In the genomic region with DNA sequence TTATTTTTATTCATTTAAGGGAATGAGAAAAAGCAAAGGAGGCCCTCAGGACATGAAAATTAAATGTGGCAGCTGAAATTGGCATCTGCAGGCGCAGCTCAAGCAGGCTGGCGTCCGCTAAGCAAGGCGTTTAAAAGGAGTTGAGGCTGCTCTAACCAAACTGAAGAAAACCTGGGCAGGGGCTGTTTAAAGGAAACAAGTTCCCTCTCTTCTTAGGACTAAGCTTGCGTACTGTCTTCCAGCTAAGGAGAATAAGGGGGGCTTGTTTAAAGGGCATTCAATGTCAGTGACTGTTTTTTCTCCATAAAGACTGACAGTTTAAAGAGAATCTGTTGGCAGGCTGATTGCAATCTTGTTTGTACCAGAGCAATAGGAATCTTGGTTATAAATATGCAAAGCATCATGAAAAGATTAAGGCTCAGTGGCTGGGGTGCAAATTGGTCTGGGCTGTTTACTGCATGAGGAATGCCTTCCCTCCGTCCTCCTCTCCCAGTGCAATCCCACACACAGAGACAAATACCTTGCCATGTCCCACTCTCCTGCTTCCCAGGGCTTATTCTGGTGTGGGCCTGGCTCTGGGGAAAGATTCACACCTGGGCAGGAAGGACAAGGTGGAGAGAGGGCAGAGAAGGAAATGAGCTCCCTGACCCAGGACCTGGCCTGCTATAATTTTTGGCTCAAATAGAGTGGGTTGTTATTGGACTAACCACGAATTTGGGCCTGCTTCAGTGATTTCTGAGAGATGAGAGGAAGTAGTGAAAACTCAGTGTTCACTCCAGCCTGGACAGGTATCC, we compare ENCODE assay signal across 25 cellular contexts.
DNase-seq lines count a peak whose midpoint lies in the region; ATAC-seq, FAIRE-seq and TF ChIP-seq lines count a peak whose summit lies in the region.
"Had no signal": no experiment of that assay in that cellular context is flagged by ENCODE, and none has a peak within 500 bp of the region (broad histone marks: within the 10 kb centered on the region; RNA-seq: fewer than 3 reads in every experiment).

No MANE protein-coding gene starts in this region.

- H4K20me1 ChIP-seq in H1 (replicated peaks in 1 of 2; ENCODE audit: control insufficient read depth in 1 of 2, insufficient read depth in 2 of 2, low read length in 2 of 2) = no peaks in the 10 kb centered on the region

- H2BK12ac ChIP-seq in H1 (ENCODE audit: low read depth, low read length) = no peak overlapping the region

- H3K23me2 ChIP-seq in H1 (ENCODE audit: low read depth, low read length) = no peaks in the 10 kb centered on the region

- H3K9me3 ChIP-seq in H1 (ENCODE audit: insufficient read depth in 2 of 2, low read depth in 1 of 2, low read length in 1 of 2) = no peaks in the 10 kb centered on the region
- H3K9me3 ChIP-seq: psoas muscle had no signal

- no peaks in the 10 kb centered on the region for H3K79me2 ChIP-seq in H1 (ENCODE audit: control insufficient read depth in 1 of 2, insufficient read depth in 2 of 2, low read length in 2 of 2)

- H3K9me3 Mint-ChIP-seq in mesothelial cell of epicardium = peaks cover 5% of the 10 kb centered on the region
- H3K9me3 Mint-ChIP-seq: activated naive CD8-positive, alpha-beta T cell treated with anti-CD3 and anti-CD28 coated beads, Interleukin-2, amount 50 U/mL, for 24 hours; activated T-helper 2 cell treated with anti-CD3 and anti-CD28 coated beads, Interferon-gamma antibody, Interleukin-2, Interleukin-4, amounts not matched to agents 10 μg/mL and 5 μg/mL and 100 μg/mL, durations not matched to agents 14 hours and 24 hours and 36 hours; central memory CD8-positive, alpha-beta T cell; effector memory CD8-positive, alpha-beta T cell; HFFc6 had no signal

- peaks cover 14% of the 10 kb centered on the region for H3K4me1 Mint-ChIP-seq in mesothelial cell of epicardium
- H3K4me1 Mint-ChIP-seq: activated naive CD8-positive, alpha-beta T cell treated with anti-CD3 and anti-CD28 coated beads, Interleukin-2, amount 50 U/mL, for 24 hours; central memory CD8-positive, alpha-beta T cell had no signal

- H3K9ac ChIP-seq in H1 (replicated peaks in 1 of 4; ENCODE audit: extremely low read depth in 1 of 4, low read depth in 3 of 4, low read length in 3 of 4) = no peak overlapping the region

- CTCF ChIA-PET in H1 (lab: Charles Lee; ENCODE audit: partially characterized antibody) = interaction anchor here (0.8 to 1.8 kb wide), 4 partner anchors 17 to 34 kb away, joined by 3 to 7 read pairs (median 3); no protein-coding TSS in a partner anchor

- no peak overlapping the region for H3K4me2 ChIP-seq in H1 (ENCODE audit: insufficient read depth in 1 of 2, low read depth in 2 of 2, low read length in 2 of 2)

- no peak overlapping the region for H3K18ac ChIP-seq in H1 (ENCODE audit: extremely low read depth, low read length)

- no peak overlapping the region for H2BK15ac ChIP-seq in H1 (ENCODE audit: low read length)

- H3K4ac ChIP-seq in H1 (replicated peaks; ENCODE audit: insufficient read length, low read depth, low read length) = no peak overlapping the region

- H3K79me1 ChIP-seq in H1 (ENCODE audit: low read depth, low read length) = no peaks in the 10 kb centered on the region

- no peak overlapping the region for H3K56ac ChIP-seq in H1 (replicated peaks; ENCODE audit: insufficient read length, low read depth, low read length)

- no peak for TF ChIP-seq EP300 in H1 (IDR thresholded peaks at IDR 0.05; ENCODE audit: borderline replicate concordance in 1 of 2, low read depth in 2 of 2, low read length in 2 of 2)

- no peak for TF ChIP-seq RAD21 in H1 (IDR thresholded peaks at IDR 0.05 in 1 of 2, conservative IDR thresholded peaks at IDR 0.05 in 1 of 2; ENCODE audit: low read depth in 2 of 2, low read length in 2 of 2)

- no peaks in the 10 kb centered on the region for H3K27me3 ChIP-seq in H1 (replicated peaks in 1 of 4; ENCODE audit: control insufficient read depth in 3 of 4, extremely low read depth in 1 of 4, insufficient read depth in 3 of 4, low read length in 3 of 4)
- H3K27me3 ChIP-seq: heart right ventricle, spleen had no signal

- H3K4me3 Mint-ChIP-seq in mesothelial cell of epicardium = no peak overlapping the region
- H3K4me3 Mint-ChIP-seq: activated naive CD8-positive, alpha-beta T cell treated with anti-CD3 and anti-CD28 coated beads, Interleukin-2, amount 50 U/mL, for 24 hours; central memory CD8-positive, alpha-beta T cell; effector memory CD8-positive, alpha-beta T cell; HFFc6; naive thymus-derived CD4-positive, alpha-beta T cell had no signal

- H2AK5ac ChIP-seq in H1 (ENCODE audit: low read depth, low read length) = no peak overlapping the region

- H3K23ac ChIP-seq in H1 (ENCODE audit: insufficient read length) = no peak overlapping the region

- TF ChIP-seq POLR2A in H1 (IDR thresholded peaks at IDR 0.05; ENCODE audit: control extremely low read depth in 1 of 2, low read depth in 2 of 2, low read length in 2 of 2) = no peak

- peak overlapping the region; percentile 26 for H3K27ac Mint-ChIP-seq in mesothelial cell of epicardium
- H3K27ac Mint-ChIP-seq: activated naive CD8-positive, alpha-beta T cell treated with anti-CD3 and anti-CD28 coated beads, Interleukin-2, amount 50 U/mL, for 24 hours; activated T-helper 2 cell treated with anti-CD3 and anti-CD28 coated beads, Interferon-gamma antibody, Interleukin-2, Interleukin-4, amounts not matched to agents 10 μg/mL and 5 μg/mL and 100 μg/mL, durations not matched to agents 14 hours and 24 hours and 36 hours; effector memory CD8-positive, alpha-beta T cell; HFFc6; naive thymus-derived CD4-positive, alpha-beta T cell had no signal

- in situ Hi-C loops in ACHN (cut with HindIII; ENCODE audit: low pct_ligation_motif_present, low pct_unique_long_range_greater_than_20kb, low sequenced_read_pairs) = no loop called here

- ATAC-seq in GM19455 (IDR thresholded peaks at IDR 0.05; ENCODE audit: unreplicated experiment) = no peak
- ATAC-seq: activated naive CD8-positive, alpha-beta T cell treated with anti-CD3 and anti-CD28 coated beads, Interleukin-2, amount 50 U/mL, for 24 hours; effector memory CD8-positive, alpha-beta T cell; naive thymus-derived CD4-positive, alpha-beta T cell; psoas muscle had no signal

- H3K27ac ChIP-seq in VCaP (peak overlapping the region; percentile 45), H1 (ENCODE audit: low read depth, low read length) (no peak overlapping the region)
- H3K27ac ChIP-seq: heart right ventricle, psoas muscle had no signal

- H4K91ac ChIP-seq in H1 (replicated peaks; ENCODE audit: insufficient read length, low read length) = no peak overlapping the region

- H3K14ac ChIP-seq in H1 (ENCODE audit: insufficient read length) = no peak overlapping the region

- no peaks in the 10 kb centered on the region for H3K27me3 Mint-ChIP-seq in mesothelial cell of epicardium (ENCODE audit: low read depth)

- H4K8ac ChIP-seq in H1 (ENCODE audit: extremely low read depth, insufficient read depth, low read length) = 0 out of 2 replicates have a peak overlapping the region, but pooled peaks have one; percentile 8

- H3K4me3 ChIP-seq in H1 (ENCODE audit: extremely low read depth in 1 of 4, insufficient read depth in 2 of 4, low read depth in 3 of 4, low read length in 4 of 4) = no peak overlapping the region
- H3K4me3 ChIP-seq: heart right ventricle, lung, psoas muscle, spleen had no signal

- H2BK5ac ChIP-seq in H1 (ENCODE audit: low read depth, low read length) = no peak overlapping the region

- 91% methylated on average over 7 of the region's 7 CpGs; no CpG with 5 or more reads in 1 of the 2 experiments for WGBS in H1 (ENCODE audit: extremely low coverage in 1 of 2, insufficient coverage in 1 of 2, insufficient read length in 1 of 2, insufficient replicate concordance in 2 of 2, low coverage in 1 of 2, low lambda C conversion rate in 2 of 2, missing lambda C conversion rate in 1 of 2), 2 experiments

- DNase-seq in H1 (ENCODE audit: low read depth in 1 of 2, low spot score in 2 of 2) = no peak
- DNase-seq in mesothelial cell of epicardium (ENCODE audit: low spot score in 2 of 2, unreplicated experiment in 2 of 2) = no peak
- peak; percentile 52 for DNase-seq in superior temporal gyrus (ENCODE audit: extremely low spot score)
- no peak for DNase-seq in ACHN
- DNase-seq in NCI-H524 (lab: John Stamatoyannopoulos, UW) = no peak
- DNase-seq: activated CD4-positive, alpha-beta T cell treated with anti-CD3 and anti-CD28 coated beads for 48 hours; activated naive CD8-positive, alpha-beta T cell treated with anti-CD3 and anti-CD28 coated beads, Interleukin-2, amount 50 U/mL, for 24 hours; DND-41; effector memory CD8-positive, alpha-beta T cell; heart right ventricle; HFFc6; KBM-7; naive thymus-derived CD4-positive, alpha-beta T cell; NCI-H2029 treated with DMSO at 0.1 percent for 48 hours; NCI-H446; NK-92 treated with Interleukin-12 subunit alpha and Interleukin-12 subunit beta, amount 100 ng/mL, for 24 hours; psoas muscle; RPMI8226; spleen; stimulated activated CD4-positive, alpha-beta T cell treated with anti-CD3 and anti-CD28 coated beads, Interleukin-4, amount 100 ng/mL, for 4 hours had no signal

- H3K4me1 ChIP-seq in H1 (replicated peaks in 1 of 4; ENCODE audit: control insufficient read depth in 3 of 4, insufficient read depth in 4 of 4, low read length in 3 of 4) = no peaks in the 10 kb centered on the region
- H3K4me1 ChIP-seq: psoas muscle, spleen had no signal

- no peak overlapping the region for H4K5ac ChIP-seq in H1 (ENCODE audit: insufficient read length, low read depth, low read length)

- no peak overlapping the region for H2BK20ac ChIP-seq in H1 (ENCODE audit: low read length)

- H2BK120ac ChIP-seq in H1 (replicated peaks; ENCODE audit: low read depth, low read length) = no peak overlapping the region

- no peak for TF ChIP-seq CTCF in VCaP (conservative IDR thresholded peaks at IDR 0.05)
- no peak for TF ChIP-seq CTCF in H1 (IDR thresholded peaks at IDR 0.05; ENCODE audit: control extremely low read depth in 1 of 3, insufficient read depth in 1 of 3, low read depth in 1 of 3, low read length in 3 of 3)
- TF ChIP-seq CTCF in mesothelial cell of epicardium (IDR thresholded peaks at IDR 0.05; ENCODE audit: unreplicated experiment) = no peak

- H2AFZ ChIP-seq in H1 (ENCODE audit: low read length) = no peak overlapping the region

- no peaks in the 10 kb centered on the region for H3K36me3 ChIP-seq in H1 (ENCODE audit: control insufficient read depth in 2 of 4, insufficient read depth in 4 of 4, low read length in 3 of 4)
- H3K36me3 ChIP-seq: heart right ventricle, spleen had no signal

- no peak for FAIRE-seq in H1 (lab: Jason Lieb, UNC)

- H3K36me3 Mint-ChIP-seq in mesothelial cell of epicardium = no peaks in the 10 kb centered on the region
- H3K36me3 Mint-ChIP-seq: naive thymus-derived CD4-positive, alpha-beta T cell had no signal

- POLR2A ChIA-PET in H1 (lab: Charles Lee; ENCODE audit: partially characterized antibody) = interaction anchor here (1.0 kb wide), 1 partner anchor 18 kb away, joined by 3 read pairs; no protein-coding TSS in a partner anchor

TF ChIP-seq in H1, 55 proteins besides CTCF, POLR2A, EP300 and RAD21 (continues in another document):
- no peak for TF ChIP-seq SAP30 (IDR thresholded peaks at IDR 0.05; ENCODE audit: insufficient read depth, insufficient replicate concordance, low read length)
- TF ChIP-seq HDAC6 (IDR thresholded peaks at IDR 0.05; ENCODE audit: low read depth, low read length) = no peak
- no peak for TF ChIP-seq CBX8 (IDR thresholded peaks at IDR 0.05; ENCODE audit: borderline replicate concordance, low read depth, low read length)
- TF ChIP-seq CHD2 (IDR thresholded peaks at IDR 0.05; ENCODE audit: low read length) = no peak
